Comparison of ENCODE assay signal across 8 cellular contexts in genomic region chr6:129672345-129672691, GRCh38. TPM values are rescaled to one million over a fixed set of nuclear protein-coding genes. Genes with fewer than 3 reads are reported as not detected.
A peak's percentile ranks its signal among the peaks of the same experiment; 100 is the strongest.
DNase-seq lines count a peak whose midpoint lies in the region; ATAC-seq and TF ChIP-seq lines count a peak whose summit lies in the region.

No MANE protein-coding gene starts in this region.

- no peak for TF ChIP-seq CTCF in mammary epithelial cell (conservative IDR thresholded peaks at IDR 0.05 in 1 of 2, IDR thresholded peaks at IDR 0.05 in 1 of 2; ENCODE audit: extremely low read depth in 1 of 2, insufficient read depth in 1 of 2, low read depth in 1 of 2, low read length in 2 of 2)
- no peak for TF ChIP-seq CTCF in parathyroid adenoma (IDR thresholded peaks at IDR 0.05)

- H3K9me3 ChIP-seq in mammary epithelial cell (replicated peaks; ENCODE audit: insufficient read depth, low read length), result no peaks in the 10 kb centered on the region
- no peaks in the 10 kb centered on the region for H3K9me3 ChIP-seq in parathyroid adenoma (ENCODE audit: control insufficient read depth, low read length)

- dilution Hi-C loops in mammary epithelial cell (cut with HindIII; ENCODE audit: low sequenced_read_pairs), result no loop called here

- H3K27me3 ChIP-seq in mammary epithelial cell (ENCODE audit: insufficient read depth, low read length), result no peaks in the 10 kb centered on the region
- H3K27me3 ChIP-seq in parathyroid adenoma (ENCODE audit: control insufficient read depth, insufficient read depth, low read length), result no peaks in the 10 kb centered on the region

- H3K27ac ChIP-seq in mammary epithelial cell (ENCODE audit: insufficient read depth, low read depth, low read length), result peak overlapping the region; percentile 83
- peak overlapping the region; percentile 15 for H3K27ac ChIP-seq in parathyroid adenoma

- H3K9ac ChIP-seq in mammary epithelial cell (ENCODE audit: insufficient read depth, low read length), result no peak overlapping the region
- H3K9ac ChIP-seq in parathyroid adenoma, result no peak overlapping the region

- ATAC-seq in GM19438 (IDR thresholded peaks at IDR 0.05; ENCODE audit: low read depth, unreplicated experiment), result peak; percentile 2
- peak; percentile 8 for ATAC-seq in HG03196 (IDR thresholded peaks at IDR 0.05; ENCODE audit: unreplicated experiment)
- no peak for ATAC-seq in GM19324 (IDR thresholded peaks at IDR 0.05; ENCODE audit: low FRiP score, unreplicated experiment)

- in situ Hi-C loops in mammary epithelial cell (cut with MboI; ENCODE audit: low sequenced_read_pairs in 2 of 2), result no loop called here

- intact Hi-C loops in mammary epithelial cell (cut with micrococcal nuclease), result loop anchor here (2.0 kb wide), 1 partner anchor 38 kb away; the partner anchor contains the start of gene ARHGAP18

- H4K20me1 ChIP-seq in mammary epithelial cell (ENCODE audit: insufficient read depth, low read length), result no peaks in the 10 kb centered on the region

- WGBS in mammary epithelial cell (ENCODE audit: low coverage, missing lambda C conversion rate), result 79% methylated on average over 2 of the region's 2 CpGs

- peaks cover 60% of the 10 kb centered on the region for H3K4me1 ChIP-seq in mammary epithelial cell (ENCODE audit: insufficient read depth, low read length)
- H3K4me1 ChIP-seq in parathyroid adenoma, result peaks cover 44% of the 10 kb centered on the region

- H3K36me3 ChIP-seq in mammary epithelial cell (ENCODE audit: insufficient read depth, low read length) (no peaks in the 10 kb centered on the region), parathyroid adenoma (ENCODE audit: control insufficient read depth, insufficient read depth, low read length) (no peaks in the 10 kb centered on the region)

- H3K4me2 ChIP-seq in mammary epithelial cell (ENCODE audit: insufficient read depth, low read depth, low read length) (peak overlapping the region; percentile 72), parathyroid adenoma (ENCODE audit: low read length) (no peak overlapping the region)

- CTCF ChIA-PET in mammary epithelial cell (lab: Charles Lee; ENCODE audit: low non-redundant PET), result interaction anchor here (0.7 kb wide), 1 partner anchor 100 kb away, joined by 6 read pairs; no protein-coding TSS in a partner anchor

- H2AFZ ChIP-seq in mammary epithelial cell (ENCODE audit: low read depth, low read length) (no peak overlapping the region), parathyroid adenoma (no peak overlapping the region)

- DNase-seq in mammary epithelial cell, result no peak
- no peak for DNase-seq in NCI-H1694 treated with DMSO at 0.1 percent for 48 hours (lab: John Stamatoyannopoulos, UW)
- DNase-seq in NCI-H1694 (lab: John Stamatoyannopoulos, UW), result no peak
- no peak for DNase-seq in NCI-H187 (lab: John Stamatoyannopoulos, UW)

- peaks cover 75% of the 10 kb centered on the region for H3K79me2 ChIP-seq in mammary epithelial cell (ENCODE audit: insufficient read depth, low read length)
- peaks cover 65% of the 10 kb centered on the region for H3K79me2 ChIP-seq in parathyroid adenoma

- no TSS peak for BruUV-seq in mammary epithelial cell (replicated peaks; lab: Mats Ljungman, UMichigan)

- H3K4me3 ChIP-seq in mammary epithelial cell (replicated peaks in 1 of 3; ENCODE audit: insufficient read depth in 1 of 3, low read depth in 2 of 3, low read length in 3 of 3) (peak overlapping the region in 2 of 3 experiments; percentile 12 to 14), parathyroid adenoma (ENCODE audit: low read depth, low read length) (no peak overlapping the region)

RNA-seq across cellular contexts. Expression of gene ARHGAP18, which starts 37.7 kb away (rescaled TPM):
- total RNA-seq in mammary epithelial cell, result 10 to 100 TPM; 20.8 to 28.5 TPM
- 14.9 TPM for polyA plus RNA-seq in mammary epithelial cell
- 17.2 TPM for polyA minus RNA-seq in mammary epithelial cell
